Comparison of ENCODE assay signal across 23 cellular contexts in the genomic region with DNA sequence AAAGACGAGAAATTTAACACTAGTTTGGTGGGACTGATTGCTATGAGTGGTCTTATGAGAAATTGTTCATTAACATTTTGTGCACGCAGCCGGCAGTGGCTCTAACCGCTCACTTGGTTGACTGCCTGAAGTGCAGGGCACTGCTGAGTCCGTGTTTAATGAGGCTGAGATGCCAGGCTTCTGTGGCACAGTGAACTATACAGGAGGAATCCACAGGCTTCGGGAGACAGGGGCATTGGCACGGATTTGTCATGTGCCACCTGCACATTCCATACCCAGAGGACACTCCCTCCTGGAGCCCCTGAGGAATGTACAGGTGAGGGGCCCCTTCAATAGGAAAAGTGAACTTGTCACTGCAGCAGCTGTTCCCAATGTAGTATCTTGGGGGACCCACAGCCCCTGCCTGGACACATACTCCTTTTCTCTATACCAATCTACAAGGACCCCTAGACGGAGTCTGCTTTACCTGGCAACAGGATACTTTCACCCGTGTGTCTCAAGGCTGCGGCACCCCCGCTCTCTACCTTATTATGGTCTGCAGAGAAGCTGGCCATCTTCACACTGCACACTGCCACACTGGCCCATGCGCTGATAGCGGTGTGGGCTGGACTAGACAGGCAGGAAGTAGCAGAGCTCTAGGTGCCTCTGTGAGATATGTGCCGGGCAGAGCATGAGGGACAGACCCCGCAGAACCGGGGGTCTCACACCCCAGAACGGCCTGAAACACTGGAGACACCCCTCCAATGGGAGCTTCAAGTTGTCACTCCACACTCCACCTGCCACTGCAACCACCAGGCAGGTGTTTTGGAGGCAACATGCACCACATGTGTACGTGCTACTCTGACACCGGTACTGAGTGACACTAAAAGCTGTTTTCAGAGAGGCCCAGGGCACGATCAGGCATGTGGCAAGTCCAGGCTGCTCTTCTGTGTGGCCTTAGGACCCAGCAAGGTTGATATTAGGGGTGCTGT.
DNase-seq lines count a peak whose midpoint lies in the region; ATAC-seq and TF ChIP-seq lines count a peak whose summit lies in the region.
"Had no signal": no experiment of that assay in that cellular context is flagged by ENCODE, and none has a peak within 500 bp of the region (broad histone marks: within the 10 kb centered on the region; RNA-seq: fewer than 3 reads in every experiment).

No MANE protein-coding gene starts in this region.

- DNase-seq in NCI-H2107 treated with DMSO at 0.1 percent for 48 hours (lab: John Stamatoyannopoulos, UW; ENCODE audit: unreplicated experiment) (peak; percentile 11), NCI-H2107 (lab: John Stamatoyannopoulos, UW) (no peak), left lung (no peak), thyroid gland (peak; percentile 25 to 26), NCI-H2029 (lab: John Stamatoyannopoulos, UW) (no peak), AG08395 (ENCODE audit: low spot score) (no peak)
- DNase-seq in T-helper 2 cell treated with Interferon-gamma antibody and Interleukin-4, amounts not matched to agents 5 μg/mL and 100 μg/mL, for 36 hours (ENCODE audit: low spot score), result no peak
- DNase-seq: activated B cell treated with CpG ODN at 0.5 μM for 24 hours; activated CD4-positive, alpha-beta memory T cell treated with anti-CD3 and anti-CD28 coated beads, Interleukin-2, amount 10 ng/mL, durations not matched to agents 7 days and 5 days; activated T-cell treated with anti-CD3 and anti-CD28 coated beads, Interleukin-2, amount 50 U/mL, for 4 hours; Calu3; EL; midbrain; NCI-H146; NCI-H748 treated with DMSO at 0.1 percent for 48 hours; retina; stimulated activated CD4-positive, alpha-beta T cell treated with anti-CD3 and anti-CD28 coated beads, Interleukin-15, amount 100 ng/mL, for 24 hours; stimulated activated naive CD4-positive, alpha-beta T cell had no signal

- H3K36me3 ChIP-seq in left lung, result peaks cover 0 to 14% of the 10 kb centered on the region in 2 donors
- H3K36me3 ChIP-seq in thyroid gland, result no peaks in the 10 kb centered on the region

- H3K27me3 ChIP-seq in left lung (no peaks in the 10 kb centered on the region), thyroid gland (no peaks in the 10 kb centered on the region)
- H3K27me3 ChIP-seq: SJSA1, transverse colon had no signal

- H3K27ac Mint-ChIP-seq in brain, result peak overlapping the region in 3 of 5 experiments; percentile 11 to 39 (median 38)
- no peak overlapping the region for H3K27ac Mint-ChIP-seq in T-helper 2 cell treated with Interferon-gamma antibody and Interleukin-4, amounts not matched to agents 5 μg/mL and 100 μg/mL, for 36 hours
- H3K27ac Mint-ChIP-seq: activated B cell treated with CpG ODN at 0.5 μM for 24 hours; activated CD4-positive, alpha-beta memory T cell treated with anti-CD3 and anti-CD28 coated beads, Interleukin-2, amount 10 ng/mL, durations not matched to agents 7 days and 5 days; activated naive CD4-positive, alpha-beta T cell treated with anti-CD3 and anti-CD28 coated beads, Interleukin-2, amount 50 U/mL, for 24 hours had no signal

- TF ChIP-seq CTCF in brain (conservative IDR thresholded peaks at IDR 0.05) (no peak), left lung (IDR thresholded peaks at IDR 0.05) (no peak), thyroid gland (IDR thresholded peaks at IDR 0.05) (no peak)

- 78 to 80% methylated on average over 17 to 20 of the region's 20 CpGs for WGBS in thyroid gland, 2 donors

- H3K27ac ChIP-seq in left lung (no peak overlapping the region), thyroid gland (no peak overlapping the region)
- H3K27ac ChIP-seq: 22Rv1 had no signal

- no peaks in the 10 kb centered on the region for H3K4me1 Mint-ChIP-seq in brain
- H3K4me1 Mint-ChIP-seq in T-helper 2 cell treated with Interferon-gamma antibody and Interleukin-4, amounts not matched to agents 5 μg/mL and 100 μg/mL, for 36 hours (ENCODE audit: low read depth), result peaks cover 3% of the 10 kb centered on the region
- H3K4me1 Mint-ChIP-seq: activated CD4-positive, alpha-beta memory T cell treated with anti-CD3 and anti-CD28 coated beads, Interleukin-2, amount 10 ng/mL, durations not matched to agents 7 days and 5 days had no signal

- no peak overlapping the region for H3K4me3 ChIP-seq in left lung
- H3K4me3 ChIP-seq in thyroid gland (replicated peaks in 1 of 3), result no peak overlapping the region
- H3K4me3 ChIP-seq: SJSA1, transverse colon had no signal

- H3K9me3 ChIP-seq in left lung (no peaks in the 10 kb centered on the region), thyroid gland (no peaks in the 10 kb centered on the region)
- H3K9me3 ChIP-seq: SJSA1, transverse colon had no signal

- no peaks in the 10 kb centered on the region for H3K27me3 Mint-ChIP-seq in brain
- no peaks in the 10 kb centered on the region for H3K27me3 Mint-ChIP-seq in T-helper 2 cell treated with Interferon-gamma antibody and Interleukin-4, amounts not matched to agents 5 μg/mL and 100 μg/mL, for 36 hours (ENCODE audit: low read depth)
- H3K27me3 Mint-ChIP-seq: activated B cell treated with CpG ODN at 0.5 μM for 24 hours; activated CD4-positive, alpha-beta memory T cell treated with anti-CD3 and anti-CD28 coated beads, Interleukin-2, amount 10 ng/mL, durations not matched to agents 7 days and 5 days; activated naive CD4-positive, alpha-beta T cell treated with anti-CD3 and anti-CD28 coated beads, Interleukin-2, amount 50 U/mL, for 24 hours had no signal

- no peak for TF ChIP-seq POLR2A in thyroid gland (IDR thresholded peaks at IDR 0.05)

- intact Hi-C loops in left lung (cut with DNase I) (no loop called here), thyroid gland (cut with DNase I) (no loop called here)

- H3K4me3 Mint-ChIP-seq in brain, result no peak overlapping the region
- no peak overlapping the region for H3K4me3 Mint-ChIP-seq in T-helper 2 cell treated with Interferon-gamma antibody and Interleukin-4, amounts not matched to agents 5 μg/mL and 100 μg/mL, for 36 hours
- H3K4me3 Mint-ChIP-seq: activated B cell treated with CpG ODN at 0.5 μM for 24 hours; activated CD4-positive, alpha-beta memory T cell treated with anti-CD3 and anti-CD28 coated beads, Interleukin-2, amount 10 ng/mL, durations not matched to agents 7 days and 5 days; activated naive CD4-positive, alpha-beta T cell treated with anti-CD3 and anti-CD28 coated beads, Interleukin-2, amount 50 U/mL, for 24 hours; activated T-cell treated with anti-CD3 and anti-CD28 coated beads, Interleukin-2, amount 50 U/mL, for 4 hours had no signal

- peak; percentile 44 for ATAC-seq in left lung
- ATAC-seq: activated T-cell treated with anti-CD3 and anti-CD28 coated beads, Interleukin-2, amount 50 U/mL, for 4 hours had no signal

- peaks cover 0 to 2% (median 0%) of the 10 kb centered on the region in 5 experiments for H3K9me3 Mint-ChIP-seq in brain
- no peaks in the 10 kb centered on the region for H3K9me3 Mint-ChIP-seq in T-helper 2 cell treated with Interferon-gamma antibody and Interleukin-4, amounts not matched to agents 5 μg/mL and 100 μg/mL, for 36 hours
- H3K9me3 Mint-ChIP-seq: activated B cell treated with CpG ODN at 0.5 μM for 24 hours; activated CD4-positive, alpha-beta memory T cell treated with anti-CD3 and anti-CD28 coated beads, Interleukin-2, amount 10 ng/mL, durations not matched to agents 7 days and 5 days; activated naive CD4-positive, alpha-beta T cell treated with anti-CD3 and anti-CD28 coated beads, Interleukin-2, amount 50 U/mL, for 24 hours; activated T-cell treated with anti-CD3 and anti-CD28 coated beads, Interleukin-2, amount 50 U/mL, for 4 hours had no signal

- H3K36me3 Mint-ChIP-seq in brain, result peaks cover 25% of the 10 kb centered on the region
- H3K36me3 Mint-ChIP-seq in T-helper 2 cell treated with Interferon-gamma antibody and Interleukin-4, amounts not matched to agents 5 μg/mL and 100 μg/mL, for 36 hours (ENCODE audit: low read depth), result no peaks in the 10 kb centered on the region

- H3K4me1 ChIP-seq in left lung (peaks cover 4 to 5% of the 10 kb centered on the region in 2 donors), thyroid gland (peaks cover 15% of the 10 kb centered on the region in 2 donors)

Comparison
In these comparisons a context has a peak if more than half of its experiments do, and no peak if none do; other contexts are left out.
1. DNase-seq: peak in NCI-H2107 treated with DMSO at 0.1 percent for 48 hours (single experiment) and thyroid gland (2 of 2); none in NCI-H2107 (single experiment), left lung (0 of 2), T-helper 2 cell treated with Interferon-gamma antibody and Interleukin-4, amounts not matched to agents 5 μg/mL and 100 μg/mL, for 36 hours (single experiment), NCI-H2029 (single experiment) and AG08395 (single experiment).